Comparison of ENCODE assay signal across 36 cellular contexts in the genomic region with DNA sequence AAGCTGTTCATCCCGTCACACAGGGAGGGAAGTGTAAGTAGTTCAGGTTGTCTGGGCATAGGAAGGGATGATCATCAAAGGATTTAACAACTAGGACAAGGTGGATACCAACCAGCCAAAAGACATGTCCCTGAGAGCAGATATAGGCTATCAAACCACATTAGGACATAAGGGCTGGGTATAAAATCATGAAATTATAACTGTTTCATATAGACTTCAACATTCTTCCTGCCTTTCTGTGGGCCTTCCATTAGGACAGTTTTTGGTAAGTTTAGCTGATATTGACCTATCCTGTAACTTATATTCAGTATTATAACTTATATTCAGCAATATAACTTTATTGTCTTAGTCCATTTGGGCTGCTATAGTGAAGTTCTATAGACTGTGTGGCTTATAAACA.
"Had no signal": no experiment of that assay in that cellular context is flagged by ENCODE, and none has a peak within 500 bp of the region (broad histone marks: within the 10 kb centered on the region; RNA-seq: fewer than 3 reads in every experiment).

No MANE protein-coding gene starts in this region.

- H3K36me3 ChIP-seq: MG63 had no signal

- H3K4me3 ChIP-seq: MG63 had no signal

- H3K27me3 ChIP-seq: MG63 had no signal

- H3K9me3 ChIP-seq: MG63 had no signal

- DNase-seq: Kasumi-1, MG63, MM.1S, MV-4-11, NCI-H1048, NCI-H1092, NCI-H1092 treated with DMSO at 0.1 percent for 48 hours, NCI-H1105, NCI-H1105 treated with DMSO at 0.1 percent for 48 hours, NCI-H1417, NCI-H1417 treated with DMSO at 0.1 percent for 48 hours, NCI-H1436, NCI-H1436 treated with DMSO at 0.1 percent for 48 hours, NCI-H146, NCI-H1694, NCI-H1694 treated with DMSO at 0.1 percent for 48 hours, NCI-H187, NCI-H187 treated with DMSO at 0.1 percent for 48 hours, NCI-H1930, NCI-H2029, NCI-H2029 treated with DMSO at 0.1 percent for 48 hours, NCI-H2081, NCI-H2081 treated with DMSO at 0.1 percent for 48 hours, NCI-H2107, NCI-H2171, NCI-H2171 treated with DMSO at 0.1 percent for 48 hours, NCI-H2227 treated with DMSO at 0.1 percent for 48 hours, NCI-H226, NCI-H345, NCI-H446, NCI-H446 treated with DMSO at 0.1 percent for 48 hours, NCI-H510A, NCI-H510A treated with DMSO at 0.1 percent for 48 hours, NCI-H524 treated with DMSO at 0.1 percent for 48 hours, NCI-H526, NCI-H526 treated with DMSO at 0.1 percent for 48 hours had no signal
